1 cellular context compared by ENCODE assay signal in genomic region chr16:67283039-67283825, GRCh38.
A peak's percentile ranks its signal among the peaks of the same experiment; 100 is the strongest.
TF ChIP-seq lines count a peak whose summit lies in the region.

No MANE protein-coding gene starts in this region.

TF ChIP-seq in K562, 482 proteins besides CTCF, POLR2A, EP300 and RAD21:
- TF ChIP-seq NRF1 (conservative IDR thresholded peaks at IDR 0.05 in 1 of 2, IDR thresholded peaks at IDR 0.05 in 1 of 2) (peak in 1 of 2 experiments; percentile 15; a peak in 1 of 4 replicates), ATF3 (IDR thresholded peaks at IDR 0.05) (peak; percentile 60), ATF3 (CRISPR knock-in tag; conservative IDR thresholded peaks at IDR 0.05) (no peak), TCFL5 (CRISPR knock-in tag; conservative IDR thresholded peaks at IDR 0.05) (no peak), THAP12 (CRISPR knock-in tag; IDR thresholded peaks at IDR 0.05) (no peak), HDAC6 (IDR thresholded peaks at IDR 0.05; ENCODE audit: low read depth, low read length) (no peak), HDAC8 (tag; IDR thresholded peaks at IDR 0.05) (no peak), ARID1B (IDR thresholded peaks at IDR 0.05) (no peak), KDM1A (IDR thresholded peaks at IDR 0.05) (peak; percentile 35 to 45; a peak in 1 of 4 replicates), BCOR (IDR thresholded peaks at IDR 0.05) (peak; percentile 26; the same call in 1 of the 2 replicates), TEAD4 (IDR thresholded peaks at IDR 0.05; ENCODE audit: low read length) (no peak), TEAD4 (CRISPR knock-in tag; IDR thresholded peaks at IDR 0.05; ENCODE audit: borderline replicate concordance) (no peak), ARID3A (IDR thresholded peaks at IDR 0.05; ENCODE audit: borderline replicate concordance, low read depth, low read length) (no peak), NFIC (IDR thresholded peaks at IDR 0.05) (no peak), ZNF445 (CRISPR knock-in tag; IDR thresholded peaks at IDR 0.05; ENCODE audit: low read depth) (no peak), SMARCA5 (IDR thresholded peaks at IDR 0.05) (peak; percentile 40; the same call in 1 of the 2 replicates), SLC30A9 (CRISPR knock-in tag; IDR thresholded peaks at IDR 0.05) (no peak), HDAC3 (IDR thresholded peaks at IDR 0.05; ENCODE audit: borderline replicate concordance, partially characterized antibody) (no peak), FOXM1 (IDR thresholded peaks at IDR 0.05; ENCODE audit: low read depth) (no peak), FOXM1 (CRISPR knock-in tag; IDR thresholded peaks at IDR 0.05; ENCODE audit: low read depth) (no peak), CHAMP1 (IDR thresholded peaks at IDR 0.05) (no peak), ZNF780A (CRISPR knock-in tag; IDR thresholded peaks at IDR 0.05) (no peak), ZNF174 (CRISPR knock-in tag; IDR thresholded peaks at IDR 0.05) (no peak), ZNF431 (CRISPR knock-in tag; IDR thresholded peaks at IDR 0.05) (no peak), MCM3 (IDR thresholded peaks at IDR 0.05) (no peak), NR2C1 (IDR thresholded peaks at IDR 0.05) (no peak), NR2C1 (tag; IDR thresholded peaks at IDR 0.05) (no peak), RBM25 (IDR thresholded peaks at IDR 0.05; ENCODE audit: low read depth, low read length, severe bottlenecking) (no peak), IRF9 (tag; IDR thresholded peaks at IDR 0.05) (no peak), CEBPB (tag; IDR thresholded peaks at IDR 0.05) (no peak)
